In the genomic region with DNA sequence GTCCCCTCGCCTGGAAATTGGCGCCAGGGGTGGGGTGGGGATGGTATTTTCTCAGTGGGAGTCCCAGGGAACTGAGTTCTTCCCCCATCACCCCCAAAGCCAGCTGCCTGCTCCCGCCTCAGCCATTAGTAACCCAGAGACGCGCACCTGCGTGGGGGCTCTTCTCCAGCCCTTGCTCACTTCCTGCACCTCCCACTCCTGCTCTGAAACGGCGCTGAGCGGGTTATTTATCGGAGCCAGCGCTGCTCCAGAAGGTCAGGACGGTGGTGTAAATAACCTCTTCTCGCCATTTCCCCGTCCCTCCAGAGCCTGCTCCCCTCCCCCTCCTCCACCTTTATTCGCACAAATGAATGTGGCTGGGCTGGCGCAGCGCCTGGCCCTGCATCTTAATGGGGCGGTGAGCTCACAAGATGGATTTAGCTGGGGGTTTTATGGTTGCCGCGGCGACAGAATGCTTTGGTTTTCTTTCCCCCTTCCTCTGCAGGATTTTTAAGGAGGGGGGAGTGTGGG, we compare ENCODE assay signal across 8 cellular contexts. TPM values are rescaled to one million over a fixed set of nuclear protein-coding genes. Genes with fewer than 3 reads are reported as not detected.
DNase-seq lines count a peak whose midpoint lies in the region; ATAC-seq and TF ChIP-seq lines count a peak whose summit lies in the region.

No MANE protein-coding gene starts in this region.

- H3K27me3 Mint-ChIP-seq in brain: no peaks in the 10 kb centered on the region

- H3K4me1 Mint-ChIP-seq in brain: peaks cover 11% of the 10 kb centered on the region

- TF ChIP-seq CTCF in brain (conservative IDR thresholded peaks at IDR 0.05) (no peak), lower lobe of right lung (IDR thresholded peaks at IDR 0.05) (no peak)

- intact Hi-C loops in lower lobe of right lung (cut with DNase I): no loop called here

- no peaks in the 10 kb centered on the region for H3K27me3 ChIP-seq in lower lobe of right lung (ENCODE audit: low read depth)

- peak overlapping the region; percentile 85 to 92 (median 87) for H3K4me3 Mint-ChIP-seq in brain

- H3K4me1 ChIP-seq in lower lobe of right lung: peaks cover 43% of the 10 kb centered on the region

- H3K9me3 ChIP-seq in lower lobe of right lung: no peaks in the 10 kb centered on the region

- ATAC-seq in lower lobe of right lung (peak; percentile 48 to 62), HG03565 (IDR thresholded peaks at IDR 0.05; ENCODE audit: unreplicated experiment) (no peak)
- peak; percentile 59 for ATAC-seq in stimulated activated naive CD8-positive, alpha-beta T cell treated with anti-CD3 and anti-CD28 coated beads, Interleukin-15, Interleukin-2, amounts not matched to agents 100 U/mL and 50 U/mL, for 24 hours

- peaks cover 0 to 3% (median 0%) of the 10 kb centered on the region in 5 experiments for H3K9me3 Mint-ChIP-seq in brain

- H3K36me3 Mint-ChIP-seq in brain: peaks cover 28% of the 10 kb centered on the region

- H3K27ac ChIP-seq in lower lobe of right lung: peak overlapping the region; percentile 61

- DNase-seq in DMS79 (lab: John Stamatoyannopoulos, UW) (peak; percentile 72), NCI-H345 (lab: John Stamatoyannopoulos, UW) (peak; percentile 78), lower lobe of right lung (peak; percentile 71), SIG-M5 (lab: John Stamatoyannopoulos, UW) (no peak), DMS114 treated with DMSO at 0.1 percent for 48 hours (lab: John Stamatoyannopoulos, UW; ENCODE audit: unreplicated experiment) (no peak)
- peak; percentile 48 for DNase-seq in stimulated activated naive CD8-positive, alpha-beta T cell treated with anti-CD3 and anti-CD28 coated beads, Interleukin-15, Interleukin-2, amounts not matched to agents 100 U/mL and 50 U/mL, for 24 hours

- H3K27ac Mint-ChIP-seq in brain: peak overlapping the region in 3 of 5 experiments; percentile 99 to 100 (median 100)

- H3K4me3 ChIP-seq in lower lobe of right lung: no peak overlapping the region

- peaks cover 46% of the 10 kb centered on the region for H3K36me3 ChIP-seq in lower lobe of right lung

RNA-seq across cellular contexts. Expression of gene GPR84, which starts 12.2 kb away (rescaled TPM):
- polyA plus RNA-seq in brain (ENCODE audit: insufficient read depth, low read depth, low replicate concordance): not detected
- total RNA-seq in lower lobe of right lung: 0.65 TPM

RNA-seq across cellular contexts. Expression of gene COPZ1, which starts 27.1 kb away (rescaled TPM):
- 220 TPM for polyA plus RNA-seq in brain (ENCODE audit: insufficient read depth, low read depth, low replicate concordance)
- 129 TPM for total RNA-seq in lower lobe of right lung

RNA-seq across cellular contexts. Expression of gene ZNF385A, which starts 32.5 kb away (rescaled TPM):
- 109 TPM for polyA plus RNA-seq in brain (ENCODE audit: insufficient read depth, low read depth, low replicate concordance)
- total RNA-seq in lower lobe of right lung: 28.3 TPM

RNA-seq across cellular contexts. Expression of gene NFE2, which starts 51.3 kb away (rescaled TPM):
- polyA plus RNA-seq in brain (ENCODE audit: insufficient read depth, low read depth, low replicate concordance): 0.83 TPM
- total RNA-seq in lower lobe of right lung: 13.5 TPM

Comparison
In these comparisons a context has a peak if more than half of its experiments do, and no peak if none do; other contexts are left out.
1. DNase-seq: peak in DMS79 (single experiment), NCI-H345 (single experiment), lower lobe of right lung (single experiment) and stimulated activated naive CD8-positive, alpha-beta T cell treated with anti-CD3 and anti-CD28 coated beads, Interleukin-15, Interleukin-2, amounts not matched to agents 100 U/mL and 50 U/mL, for 24 hours (single experiment); none in SIG-M5 (single experiment) and DMS114 treated with DMSO at 0.1 percent for 48 hours (single experiment).